1 cellular context compared by ENCODE assay signal in the genomic region with DNA sequence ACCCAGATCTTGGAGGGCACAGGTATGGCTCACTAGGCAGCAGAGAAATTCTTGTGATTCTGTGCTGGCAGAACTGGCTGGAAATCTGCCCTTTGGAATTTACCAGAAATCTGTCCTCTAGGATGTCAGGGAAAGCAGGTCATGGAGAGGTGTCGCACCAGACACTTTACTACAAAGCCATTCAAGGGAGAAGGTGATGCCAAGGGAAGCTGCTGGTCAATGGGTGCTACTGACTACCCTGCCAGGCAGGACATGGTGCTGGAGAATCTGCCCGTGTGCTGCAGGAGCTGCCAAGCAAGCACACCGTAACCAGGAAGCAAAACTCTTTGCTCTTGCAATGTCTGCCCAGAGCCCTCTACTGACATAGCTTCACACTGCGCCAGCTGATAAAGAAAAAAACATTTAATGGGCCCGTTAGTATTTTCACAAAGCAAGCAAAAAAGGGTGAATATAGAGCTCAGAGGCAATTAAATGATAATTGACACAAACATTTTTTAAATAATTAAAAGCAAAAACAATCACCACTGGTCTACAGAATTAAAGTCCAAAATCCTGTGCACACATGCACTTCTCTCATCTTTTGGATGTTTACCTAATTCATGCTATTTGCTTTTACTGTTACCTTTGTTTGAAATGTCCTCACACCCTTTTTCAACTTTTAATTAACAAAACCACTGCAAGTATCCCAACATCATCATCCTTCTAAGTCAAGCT.
TF ChIP-seq lines count a peak whose summit lies in the region.

No MANE protein-coding gene starts in this region.

TF ChIP-seq in HepG2, 621 proteins besides CTCF, POLR2A, EP300 and RAD21 (continued from another document and continues in another):
- 0 out of 2 replicates have a peak, but pooled peaks have one; percentile 8 for TF ChIP-seq ARID5B (CRISPR knock-in tag; IDR thresholded peaks at IDR 0.05)
- TF ChIP-seq, protein P1, sequence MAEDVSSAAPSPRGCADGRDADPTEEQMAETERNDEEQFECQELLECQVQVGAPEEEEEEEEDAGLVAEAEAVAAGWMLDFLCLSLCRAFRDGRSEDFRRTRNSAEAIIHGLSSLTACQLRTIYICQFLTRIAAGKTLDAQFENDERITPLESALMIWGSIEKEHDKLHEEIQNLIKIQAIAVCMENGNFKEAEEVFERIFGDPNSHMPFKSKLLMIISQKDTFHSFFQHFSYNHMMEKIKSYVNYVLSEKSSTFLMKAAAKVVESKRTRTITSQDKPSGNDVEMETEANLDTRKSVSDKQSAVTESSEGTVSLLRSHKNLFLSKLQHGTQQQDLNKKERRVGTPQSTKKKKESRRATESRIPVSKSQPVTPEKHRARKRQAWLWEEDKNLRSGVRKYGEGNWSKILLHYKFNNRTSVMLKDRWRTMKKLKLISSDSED (CRISPR knock-in tag; IDR thresholded peaks at IDR 0.05), result no peak
- TF ChIP-seq SAP130 (CRISPR knock-in tag; IDR thresholded peaks at IDR 0.05; ENCODE audit: low read depth), result peak; percentile 48
- TF ChIP-seq, protein P2, sequence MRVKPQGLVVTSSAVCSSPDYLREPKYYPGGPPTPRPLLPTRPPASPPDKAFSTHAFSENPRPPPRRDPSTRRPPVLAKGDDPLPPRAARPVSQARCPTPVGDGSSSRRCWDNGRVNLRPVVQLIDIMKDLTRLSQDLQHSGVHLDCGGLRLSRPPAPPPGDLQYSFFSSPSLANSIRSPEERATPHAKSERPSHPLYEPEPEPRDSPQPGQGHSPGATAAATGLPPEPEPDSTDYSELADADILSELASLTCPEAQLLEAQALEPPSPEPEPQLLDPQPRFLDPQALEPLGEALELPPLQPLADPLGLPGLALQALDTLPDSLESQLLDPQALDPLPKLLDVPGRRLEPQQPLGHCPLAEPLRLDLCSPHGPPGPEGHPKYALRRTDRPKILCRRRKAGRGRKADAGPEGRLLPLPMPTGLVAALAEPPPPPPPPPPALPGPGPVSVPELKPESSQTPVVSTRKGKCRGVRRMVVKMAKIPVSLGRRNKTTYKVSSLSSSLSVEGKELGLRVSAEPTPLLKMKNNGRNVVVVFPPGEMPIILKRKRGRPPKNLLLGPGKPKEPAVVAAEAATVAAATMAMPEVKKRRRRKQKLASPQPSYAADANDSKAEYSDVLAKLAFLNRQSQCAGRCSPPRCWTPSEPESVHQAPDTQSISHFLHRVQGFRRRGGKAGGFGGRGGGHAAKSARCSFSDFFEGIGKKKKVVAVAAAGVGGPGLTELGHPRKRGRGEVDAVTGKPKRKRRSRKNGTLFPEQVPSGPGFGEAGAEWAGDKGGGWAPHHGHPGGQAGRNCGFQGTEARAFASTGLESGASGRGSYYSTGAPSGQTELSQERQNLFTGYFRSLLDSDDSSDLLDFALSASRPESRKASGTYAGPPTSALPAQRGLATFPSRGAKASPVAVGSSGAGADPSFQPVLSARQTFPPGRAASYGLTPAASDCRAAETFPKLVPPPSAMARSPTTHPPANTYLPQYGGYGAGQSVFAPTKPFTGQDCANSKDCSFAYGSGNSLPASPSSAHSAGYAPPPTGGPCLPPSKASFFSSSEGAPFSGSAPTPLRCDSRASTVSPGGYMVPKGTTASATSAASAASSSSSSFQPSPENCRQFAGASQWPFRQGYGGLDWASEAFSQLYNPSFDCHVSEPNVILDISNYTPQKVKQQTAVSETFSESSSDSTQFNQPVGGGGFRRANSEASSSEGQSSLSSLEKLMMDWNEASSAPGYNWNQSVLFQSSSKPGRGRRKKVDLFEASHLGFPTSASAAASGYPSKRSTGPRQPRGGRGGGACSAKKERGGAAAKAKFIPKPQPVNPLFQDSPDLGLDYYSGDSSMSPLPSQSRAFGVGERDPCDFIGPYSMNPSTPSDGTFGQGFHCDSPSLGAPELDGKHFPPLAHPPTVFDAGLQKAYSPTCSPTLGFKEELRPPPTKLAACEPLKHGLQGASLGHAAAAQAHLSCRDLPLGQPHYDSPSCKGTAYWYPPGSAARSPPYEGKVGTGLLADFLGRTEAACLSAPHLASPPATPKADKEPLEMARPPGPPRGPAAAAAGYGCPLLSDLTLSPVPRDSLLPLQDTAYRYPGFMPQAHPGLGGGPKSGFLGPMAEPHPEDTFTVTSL (CRISPR knock-in tag; IDR thresholded peaks at IDR 0.05; ENCODE audit: borderline replicate concordance), result no peak
- TF ChIP-seq, protein P3, sequence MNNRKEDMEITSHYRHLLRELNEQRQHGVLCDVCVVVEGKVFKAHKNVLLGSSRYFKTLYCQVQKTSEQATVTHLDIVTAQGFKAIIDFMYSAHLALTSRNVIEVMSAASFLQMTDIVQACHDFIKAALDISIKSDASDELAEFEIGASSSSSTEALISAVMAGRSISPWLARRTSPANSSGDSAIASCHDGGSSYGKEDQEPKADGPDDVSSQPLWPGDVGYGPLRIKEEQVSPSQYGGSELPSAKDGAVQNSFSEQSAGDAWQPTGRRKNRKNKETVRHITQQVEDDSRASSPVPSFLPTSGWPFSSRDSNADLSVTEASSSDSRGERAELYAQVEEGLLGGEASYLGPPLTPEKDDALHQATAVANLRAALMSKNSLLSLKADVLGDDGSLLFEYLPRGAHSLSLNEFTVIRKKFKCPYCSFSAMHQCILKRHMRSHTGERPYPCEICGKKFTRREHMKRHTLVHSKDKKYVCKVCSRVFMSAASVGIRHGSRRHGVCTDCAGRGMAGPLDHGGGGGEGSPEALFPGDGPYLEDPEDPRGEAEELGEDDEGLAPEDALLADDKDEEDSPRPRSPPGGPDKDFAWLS (CRISPR knock-in tag; IDR thresholded peaks at IDR 0.05; ENCODE audit: borderline replicate concordance), result no peak
- no peak for TF ChIP-seq ZNF510 (CRISPR knock-in tag; IDR thresholded peaks at IDR 0.05; ENCODE audit: low read depth)
- peak; percentile 30; the same call in 1 of the 2 replicates for TF ChIP-seq SALL1 (CRISPR knock-in tag; IDR thresholded peaks at IDR 0.05)
- no peak for TF ChIP-seq ZBTB42 (CRISPR knock-in tag; IDR thresholded peaks at IDR 0.05)
- no peak for TF ChIP-seq ZNF746 (CRISPR knock-in tag; IDR thresholded peaks at IDR 0.05)
- TF ChIP-seq HINFP (CRISPR knock-in tag; IDR thresholded peaks at IDR 0.05; ENCODE audit: low read depth), result no peak
- peak; percentile 44; the same call in 1 of the 2 replicates for TF ChIP-seq ZNF687 (CRISPR knock-in tag; IDR thresholded peaks at IDR 0.05)
- no peak for TF ChIP-seq TRIM24 (CRISPR knock-in tag; IDR thresholded peaks at IDR 0.05)
- TF ChIP-seq TOE1 (CRISPR knock-in tag; IDR thresholded peaks at IDR 0.05), result no peak
- TF ChIP-seq NR2F2 (IDR thresholded peaks at IDR 0.05; ENCODE audit: borderline replicate concordance, low read depth), result no peak
- TF ChIP-seq, protein P4, sequence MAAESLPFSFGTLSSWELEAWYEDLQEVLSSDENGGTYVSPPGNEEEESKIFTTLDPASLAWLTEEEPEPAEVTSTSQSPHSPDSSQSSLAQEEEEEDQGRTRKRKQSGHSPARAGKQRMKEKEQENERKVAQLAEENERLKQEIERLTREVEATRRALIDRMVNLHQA (CRISPR knock-in tag; IDR thresholded peaks at IDR 0.05), result no peak
- TF ChIP-seq, protein P5, sequence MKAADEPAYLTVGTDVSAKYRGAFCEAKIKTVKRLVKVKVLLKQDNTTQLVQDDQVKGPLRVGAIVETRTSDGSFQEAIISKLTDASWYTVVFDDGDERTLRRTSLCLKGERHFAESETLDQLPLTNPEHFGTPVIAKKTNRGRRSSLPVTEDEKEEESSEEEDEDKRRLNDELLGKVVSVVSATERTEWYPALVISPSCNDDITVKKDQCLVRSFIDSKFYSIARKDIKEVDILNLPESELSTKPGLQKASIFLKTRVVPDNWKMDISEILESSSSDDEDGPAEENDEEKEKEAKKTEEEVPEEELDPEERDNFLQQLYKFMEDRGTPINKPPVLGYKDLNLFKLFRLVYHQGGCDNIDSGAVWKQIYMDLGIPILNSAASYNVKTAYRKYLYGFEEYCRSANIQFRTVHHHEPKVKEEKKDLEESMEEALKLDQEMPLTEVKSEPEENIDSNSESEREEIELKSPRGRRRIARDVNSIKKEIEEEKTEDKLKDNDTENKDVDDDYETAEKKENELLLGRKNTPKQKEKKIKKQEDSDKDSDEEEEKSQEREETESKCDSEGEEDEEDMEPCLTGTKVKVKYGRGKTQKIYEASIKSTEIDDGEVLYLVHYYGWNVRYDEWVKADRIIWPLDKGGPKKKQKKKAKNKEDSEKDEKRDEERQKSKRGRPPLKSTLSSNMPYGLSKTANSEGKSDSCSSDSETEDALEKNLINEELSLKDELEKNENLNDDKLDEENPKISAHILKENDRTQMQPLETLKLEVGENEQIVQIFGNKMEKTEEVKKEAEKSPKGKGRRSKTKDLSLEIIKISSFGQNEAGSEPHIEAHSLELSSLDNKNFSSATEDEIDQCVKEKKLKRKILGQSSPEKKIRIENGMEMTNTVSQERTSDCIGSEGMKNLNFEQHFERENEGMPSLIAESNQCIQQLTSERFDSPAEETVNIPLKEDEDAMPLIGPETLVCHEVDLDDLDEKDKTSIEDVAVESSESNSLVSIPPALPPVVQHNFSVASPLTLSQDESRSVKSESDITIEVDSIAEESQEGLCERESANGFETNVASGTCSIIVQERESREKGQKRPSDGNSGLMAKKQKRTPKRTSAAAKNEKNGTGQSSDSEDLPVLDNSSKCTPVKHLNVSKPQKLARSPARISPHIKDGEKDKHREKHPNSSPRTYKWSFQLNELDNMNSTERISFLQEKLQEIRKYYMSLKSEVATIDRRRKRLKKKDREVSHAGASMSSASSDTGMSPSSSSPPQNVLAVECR (CRISPR knock-in tag; IDR thresholded peaks at IDR 0.05; ENCODE audit: borderline replicate concordance), result peak; percentile 28; the same call in 1 of the 2 replicates
- TF ChIP-seq, protein P6, sequence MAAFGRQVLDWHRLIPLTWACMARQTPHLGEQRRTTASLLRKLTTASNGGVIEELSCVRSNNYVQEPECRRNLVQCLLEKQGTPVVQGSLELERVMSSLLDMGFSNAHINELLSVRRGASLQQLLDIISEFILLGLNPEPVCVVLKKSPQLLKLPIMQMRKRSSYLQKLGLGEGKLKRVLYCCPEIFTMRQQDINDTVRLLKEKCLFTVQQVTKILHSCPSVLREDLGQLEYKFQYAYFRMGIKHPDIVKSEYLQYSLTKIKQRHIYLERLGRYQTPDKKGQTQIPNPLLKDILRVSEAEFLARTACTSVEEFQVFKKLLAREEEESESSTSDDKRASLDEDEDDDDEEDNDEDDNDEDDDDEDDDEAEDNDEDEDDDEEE (CRISPR knock-in tag; IDR thresholded peaks at IDR 0.05), result no peak
- 0 out of 2 replicates have a peak, but pooled peaks have one; percentile 25 for TF ChIP-seq NCOA1 (CRISPR knock-in tag; IDR thresholded peaks at IDR 0.05)
- no peak for TF ChIP-seq ZNF615 (CRISPR knock-in tag; IDR thresholded peaks at IDR 0.05; ENCODE audit: borderline replicate concordance)
